ENCODE assay signal across 12 cellular contexts in genomic region chr5:157076558-157076957, GRCh38. TPM values are rescaled to one million over a fixed set of nuclear protein-coding genes. Genes with fewer than 3 reads are reported as not detected.
DNase-seq lines count a peak whose midpoint lies in the region; ATAC-seq and TF ChIP-seq lines count a peak whose summit lies in the region.
"Had no signal": no experiment of that assay in that cellular context is flagged by ENCODE, and none has a peak within 500 bp of the region (broad histone marks: within the 10 kb centered on the region; RNA-seq: fewer than 3 reads in every experiment).

No MANE protein-coding gene starts in this region.

- H3K4me1 ChIP-seq in neuronal stem cell (ENCODE audit: control insufficient read depth in 2 of 2, insufficient read depth in 1 of 2, low read depth in 1 of 2, low read length in 2 of 2), result no peaks in the 10 kb centered on the region

- H2BK15ac ChIP-seq in neuronal stem cell (ENCODE audit: low read length), result no peak overlapping the region

- CTCF ChIA-PET in activated CD8-positive, alpha-beta T cell treated with anti-CD3 and anti-CD28 coated beads for 36 hours (lab: Charles Lee), result interaction anchor here (1.5 kb wide), 1 partner anchor 10 kb away, joined by 5 read pairs; no protein-coding TSS in a partner anchor

- no peak overlapping the region for H4K8ac ChIP-seq in neuronal stem cell (ENCODE audit: low read depth, low read length)

- no peak overlapping the region for H2BK12ac ChIP-seq in neuronal stem cell (ENCODE audit: low read length)

- no peak overlapping the region for H3K18ac ChIP-seq in neuronal stem cell (ENCODE audit: low read length)

- H3K4me3 Mint-ChIP-seq in activated CD8-positive, alpha-beta T cell treated with anti-CD3 and anti-CD28 coated beads for 36 hours, result no peak overlapping the region
- H3K4me3 Mint-ChIP-seq: stimulated activated naive B cell treated with anti-CD40 and anti-IgM and Interleukin-4, amounts not matched to agents 10 μg/mL and 1 μg/mL and 100 μg/mL, for 72 hours had no signal

- TF ChIP-seq CTCF in HFF-Myc (IDR thresholded peaks at IDR 0.05; ENCODE audit: low read depth, low read length, missing control alignments), result no peak
- no peak for TF ChIP-seq CTCF in activated CD8-positive, alpha-beta T cell treated with anti-CD3 and anti-CD28 coated beads for 36 hours (IDR thresholded peaks at IDR 0.05)

- POLR2A ChIA-PET in activated CD8-positive, alpha-beta T cell treated with anti-CD3 and anti-CD28 coated beads for 36 hours (lab: Charles Lee), result interaction anchor here (1.2 to 1.3 kb wide), 2 partner anchors 65 to 118 kb away, joined by 3 read pairs; no protein-coding TSS in a partner anchor

- no peaks in the 10 kb centered on the region for H3K27me3 Mint-ChIP-seq in activated CD8-positive, alpha-beta T cell treated with anti-CD3 and anti-CD28 coated beads for 36 hours

- H3K14ac ChIP-seq in neuronal stem cell (ENCODE audit: low read length), result no peak overlapping the region

- H3K4me1 Mint-ChIP-seq in activated CD8-positive, alpha-beta T cell treated with anti-CD3 and anti-CD28 coated beads for 36 hours (ENCODE audit: low read depth), result peaks cover 30% of the 10 kb centered on the region

- H2AFZ ChIP-seq in neuronal stem cell (ENCODE audit: low read length), result no peak overlapping the region

- H3K9me3 ChIP-seq in neuronal stem cell (replicated peaks in 1 of 2; ENCODE audit: control insufficient read depth in 2 of 2, insufficient read depth in 1 of 2, low read depth in 1 of 2, low read length in 2 of 2), result no peaks in the 10 kb centered on the region

- H2BK120ac ChIP-seq in neuronal stem cell (ENCODE audit: low read depth, low read length), result no peak overlapping the region

- peaks cover 2% of the 10 kb centered on the region for H3K9me3 Mint-ChIP-seq in activated CD8-positive, alpha-beta T cell treated with anti-CD3 and anti-CD28 coated beads for 36 hours

- no peak overlapping the region for H3K27ac ChIP-seq in neuronal stem cell (replicated peaks; ENCODE audit: low read length)

- no peaks in the 10 kb centered on the region for H3K27me3 ChIP-seq in neuronal stem cell (ENCODE audit: control insufficient read depth in 3 of 3, insufficient read depth in 3 of 3, low read depth in 1 of 3, low read length in 3 of 3)

- ATAC-seq in activated CD8-positive, alpha-beta T cell treated with anti-CD3 and anti-CD28 coated beads for 36 hours, result peak; percentile 37
- ATAC-seq: stimulated activated naive B cell treated with anti-CD40 and anti-IgM and Interleukin-4, amounts not matched to agents 10 μg/mL and 1 μg/mL and 100 μg/mL, for 72 hours had no signal

- WGBS in neuronal stem cell (ENCODE audit: extremely low coverage in 2 of 2, insufficient read length in 2 of 2, insufficient replicate concordance in 1 of 2), 2 donors, result no CpG with 5 or more reads among the region's 4 CpGs

- no peak overlapping the region for H2AK5ac ChIP-seq in neuronal stem cell (ENCODE audit: low read depth, low read length)

- H2BK5ac ChIP-seq in neuronal stem cell (ENCODE audit: low read length), result no peak overlapping the region

- no peaks in the 10 kb centered on the region for H3K79me1 ChIP-seq in neuronal stem cell (ENCODE audit: low read depth, low read length)

- H3K36me3 ChIP-seq in neuronal stem cell (replicated peaks in 1 of 2; ENCODE audit: control insufficient read depth in 2 of 2, insufficient read depth in 2 of 2, low read length in 2 of 2), result no peaks in the 10 kb centered on the region

- no peak overlapping the region for H3K4me3 ChIP-seq in HFF-Myc (replicated peaks; ENCODE audit: low read depth, low read length)
- no peak overlapping the region for H3K4me3 ChIP-seq in neuronal stem cell (ENCODE audit: low read length in 2 of 2)

- intact Hi-C loops in activated CD8-positive, alpha-beta T cell treated with anti-CD3 and anti-CD28 coated beads for 36 hours (cut with micrococcal nuclease), result no loop called here

- H3K23ac ChIP-seq in neuronal stem cell (ENCODE audit: low read depth, low read length, poor library complexity), result no peak overlapping the region

- H3K4me2 ChIP-seq in neuronal stem cell (ENCODE audit: insufficient read depth, low read length, poor library complexity, severe bottlenecking), result no peak overlapping the region

- H3K9ac ChIP-seq in neuronal stem cell (ENCODE audit: low read depth, low read length, poor library complexity), result no peak overlapping the region

- no peak overlapping the region for H3K4ac ChIP-seq in neuronal stem cell (ENCODE audit: low read length)

- no peaks in the 10 kb centered on the region for H3K36me3 Mint-ChIP-seq in activated CD8-positive, alpha-beta T cell treated with anti-CD3 and anti-CD28 coated beads for 36 hours (ENCODE audit: low read depth)

- H3K27ac Mint-ChIP-seq in activated CD8-positive, alpha-beta T cell treated with anti-CD3 and anti-CD28 coated beads for 36 hours, result no peak overlapping the region
- H3K27ac Mint-ChIP-seq: stimulated activated naive B cell treated with anti-CD40 and anti-IgM and Interleukin-4, amounts not matched to agents 10 μg/mL and 1 μg/mL and 100 μg/mL, for 72 hours had no signal

- peak; percentile 19 for DNase-seq in CD1c-positive myeloid dendritic cell (ENCODE audit: extremely low spot score)
- peak; percentile 16 for DNase-seq in HFF-Myc (ENCODE audit: extremely low read depth, low read depth)
- peak; percentile 43 for DNase-seq in activated CD8-positive, alpha-beta T cell treated with anti-CD3 and anti-CD28 coated beads for 36 hours
- DNase-seq in medulla oblongata (ENCODE audit: extremely low spot score), result peak; percentile 15
- no peak for DNase-seq in 8988T
- DNase-seq in neuronal stem cell (ENCODE audit: low spot score), result no peak
- no peak for DNase-seq in NCI-H2196 (lab: John Stamatoyannopoulos, UW; ENCODE audit: unreplicated experiment)
- DNase-seq in NCI-H82 (lab: John Stamatoyannopoulos, UW), result no peak
- DNase-seq: H7; NCI-H1417 treated with DMSO at 0.1 percent for 48 hours; stimulated activated naive B cell treated with anti-CD40 and anti-IgM and Interleukin-4, amounts not matched to agents 10 μg/mL and 1 μg/mL and 100 μg/mL, for 72 hours had no signal

- no peak overlapping the region for H4K91ac ChIP-seq in neuronal stem cell (ENCODE audit: low read depth, low read length, poor library complexity)

RNA-seq across cellular contexts. Expression of gene HAVCR1, which starts 17.6 kb away (rescaled TPM):
- under 1 TPM in 1 of 2 experiments, not detected in 1; 0.54 TPM for total RNA-seq in activated CD8-positive, alpha-beta T cell treated with anti-CD3 and anti-CD28 coated beads for 36 hours
- polyA plus RNA-seq in neuronal stem cell (2013, experiment 1 of 2), result 0.07 TPM
- 0.12 TPM for polyA plus RNA-seq in neuronal stem cell (2013, experiment 2 of 2)
- total RNA-seq: H7, OCI-LY7 had no signal

RNA-seq across cellular contexts. Expression of gene HAVCR2, which starts 32.3 kb away (rescaled TPM):
- total RNA-seq in activated CD8-positive, alpha-beta T cell treated with anti-CD3 and anti-CD28 coated beads for 36 hours, result 10 to 100 TPM; 28.7 to 34.6 TPM
- polyA plus RNA-seq in neuronal stem cell (2013, experiment 1 of 2), result 0.33 TPM
- polyA plus RNA-seq in neuronal stem cell (2013, experiment 2 of 2), result 0.19 TPM

Comparison
In these comparisons a context has a peak if more than half of its experiments do, and no peak if none do; other contexts are left out.
1. DNase-seq: peak in CD1c-positive myeloid dendritic cell (single experiment), HFF-Myc (single experiment), activated CD8-positive, alpha-beta T cell treated with anti-CD3 and anti-CD28 coated beads for 36 hours (single experiment) and medulla oblongata (single experiment); none in 8988T (single experiment), neuronal stem cell (single experiment), NCI-H2196 (single experiment) and NCI-H82 (single experiment).